ENCODE assay signal across 9 cellular contexts in genomic region chr17:68381076-68381900, GRCh38.
DNase-seq lines count a peak whose midpoint lies in the region; ATAC-seq and TF ChIP-seq lines count a peak whose summit lies in the region.
"Had no signal": no experiment of that assay in that cellular context is flagged by ENCODE, and none has a peak within 500 bp of the region (broad histone marks: within the 10 kb centered on the region; RNA-seq: fewer than 3 reads in every experiment).

No MANE protein-coding gene starts in this region.

- no peaks in the 10 kb centered on the region for H3K9me3 Mint-ChIP-seq in activated T-cell treated with anti-CD3 and anti-CD28 coated beads, Interleukin-2, amount 50 U/mL, for 72 hours

- H3K27me3 ChIP-seq in Peyer's patch (no peaks in the 10 kb centered on the region), suprapubic skin (no peaks in the 10 kb centered on the region)

- no peak for TF ChIP-seq EP300 in suprapubic skin (IDR thresholded peaks at IDR 0.05)

- peaks cover 0 to 19% (median 0%) of the 10 kb centered on the region in 4 donors for H3K4me1 ChIP-seq in Peyer's patch
- peaks cover 36% of the 10 kb centered on the region for H3K4me1 ChIP-seq in suprapubic skin

- ATAC-seq in activated T-cell treated with anti-CD3 and anti-CD28 coated beads, Interleukin-2, amount 50 U/mL, for 72 hours (replicated peaks in 1 of 2), result peak; percentile 46 to 57
- no peak for ATAC-seq in HG03439 (IDR thresholded peaks at IDR 0.05; ENCODE audit: unreplicated experiment)
- ATAC-seq in HG03039 (IDR thresholded peaks at IDR 0.05; ENCODE audit: unreplicated experiment), result no peak
- ATAC-seq: activated CD8-positive, alpha-beta memory T cell treated with anti-CD3 and anti-CD28 coated beads, Interleukin-2, amount 10 ng/mL, durations not matched to agents 7 days and 5 days had no signal

- peak overlapping the region in 3 of 4 donors; percentile 13 to 38 (median 26) for H3K27ac ChIP-seq in Peyer's patch
- H3K27ac ChIP-seq in suprapubic skin, result peak overlapping the region; percentile 39

- no peaks in the 10 kb centered on the region for H3K36me3 Mint-ChIP-seq in activated T-cell treated with anti-CD3 and anti-CD28 coated beads, Interleukin-2, amount 50 U/mL, for 72 hours (ENCODE audit: insufficient read depth in 2 of 2)

- H3K36me3 ChIP-seq in Peyer's patch (no peaks in the 10 kb centered on the region), suprapubic skin (no peaks in the 10 kb centered on the region)

- WGBS in suprapubic skin, result 81% methylated on average over 15 of the region's 15 CpGs

- peak; percentile 29 to 38 for DNase-seq in activated T-cell treated with anti-CD3 and anti-CD28 coated beads, Interleukin-2, amount 50 U/mL, for 72 hours
- DNase-seq in activated T-cell treated with anti-CD3 and anti-CD28 coated beads for 4 hours, result no peak
- DNase-seq in Peyer's patch, result peak in 1 of 3 donors; percentile 61
- DNase-seq in fibroblast of peridontal ligament (ENCODE audit: extremely low read depth), result peak; percentile 94
- peak in 1 of 2 donors; percentile 82 for DNase-seq in suprapubic skin (ENCODE audit: low spot score in 2 of 2)
- DNase-seq in activated gamma-delta T cell (lab: John Stamatoyannopoulos, UW), result no peak
- DNase-seq: activated CD8-positive, alpha-beta memory T cell treated with anti-CD3 and anti-CD28 coated beads, Interleukin-2, amount 10 ng/mL, durations not matched to agents 7 days and 5 days had no signal

- TF ChIP-seq POLR2A in Peyer's patch (IDR thresholded peaks at IDR 0.05) (no peak), suprapubic skin (IDR thresholded peaks at IDR 0.05) (no peak)

- peaks cover 31% of the 10 kb centered on the region for H3K4me1 Mint-ChIP-seq in activated T-cell treated with anti-CD3 and anti-CD28 coated beads, Interleukin-2, amount 50 U/mL, for 72 hours (ENCODE audit: low read depth)

- H3K4me3 Mint-ChIP-seq in activated T-cell treated with anti-CD3 and anti-CD28 coated beads, Interleukin-2, amount 50 U/mL, for 72 hours, result peak overlapping the region in 1 of 2 donors; percentile 31
- H3K4me3 Mint-ChIP-seq: activated CD8-positive, alpha-beta memory T cell treated with anti-CD3 and anti-CD28 coated beads, Interleukin-2, amount 10 ng/mL, durations not matched to agents 7 days and 5 days had no signal

- H3K9me3 ChIP-seq in Peyer's patch (no peaks in the 10 kb centered on the region), suprapubic skin (no peaks in the 10 kb centered on the region)

- no peak overlapping the region for H3K27ac Mint-ChIP-seq in activated T-cell treated with anti-CD3 and anti-CD28 coated beads, Interleukin-2, amount 50 U/mL, for 72 hours
- H3K27ac Mint-ChIP-seq: activated CD8-positive, alpha-beta memory T cell treated with anti-CD3 and anti-CD28 coated beads, Interleukin-2, amount 10 ng/mL, durations not matched to agents 7 days and 5 days had no signal

- H3K4me3 ChIP-seq in Peyer's patch (no peak overlapping the region), suprapubic skin (no peak overlapping the region)

- H3K27me3 Mint-ChIP-seq in activated T-cell treated with anti-CD3 and anti-CD28 coated beads, Interleukin-2, amount 50 U/mL, for 72 hours (ENCODE audit: low read depth), result no peaks in the 10 kb centered on the region
- H3K27me3 Mint-ChIP-seq: activated CD8-positive, alpha-beta memory T cell treated with anti-CD3 and anti-CD28 coated beads, Interleukin-2, amount 10 ng/mL, durations not matched to agents 7 days and 5 days had no signal

- TF ChIP-seq CTCF in Peyer's patch (IDR thresholded peaks at IDR 0.05) (no peak), suprapubic skin (IDR thresholded peaks at IDR 0.05) (no peak)

Comparison
In these comparisons a context has a peak if more than half of its experiments do, and no peak if none do; other contexts are left out.
1. DNase-seq: peak in activated T-cell treated with anti-CD3 and anti-CD28 coated beads, Interleukin-2, amount 50 U/mL, for 72 hours (2 of 2) and fibroblast of peridontal ligament (single experiment); none in activated T-cell treated with anti-CD3 and anti-CD28 coated beads for 4 hours (single experiment) and activated gamma-delta T cell (single experiment).
2. ATAC-seq: peak in activated T-cell treated with anti-CD3 and anti-CD28 coated beads, Interleukin-2, amount 50 U/mL, for 72 hours (2 of 2); none in HG03439 (single experiment) and HG03039 (single experiment).